ENCODE assay signal across 23 cellular contexts in the genomic region with DNA sequence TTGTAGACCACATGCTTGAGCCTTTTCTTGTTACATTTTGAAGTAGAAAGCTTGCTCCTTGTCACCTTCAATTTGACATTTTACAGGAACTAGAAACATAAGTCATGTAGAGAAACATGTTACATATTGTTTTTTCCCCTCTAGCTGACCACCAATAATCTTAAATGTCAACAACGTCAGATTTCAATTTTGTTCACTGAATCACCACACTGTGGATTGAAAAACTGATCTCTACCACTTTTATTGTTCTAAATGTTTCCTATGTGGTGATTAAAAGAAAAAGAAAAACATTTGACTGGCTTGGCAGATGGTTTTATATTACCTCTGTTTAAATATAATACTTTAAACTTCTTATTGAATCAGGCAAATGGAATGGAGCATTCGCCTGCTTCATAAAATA.
DNase-seq lines count a peak whose midpoint lies in the region; ATAC-seq and TF ChIP-seq lines count a peak whose summit lies in the region.
"Had no signal": no experiment of that assay in that cellular context is flagged by ENCODE, and none has a peak within 500 bp of the region (broad histone marks: within the 10 kb centered on the region; RNA-seq: fewer than 3 reads in every experiment).

No MANE protein-coding gene starts in this region.

- H3K4me1 Mint-ChIP-seq in chondrocyte (ENCODE audit: low read depth): peaks cover 31% of the 10 kb centered on the region
- H3K4me1 Mint-ChIP-seq in CD8-positive, alpha-beta memory T cell: peaks cover 0 to 3% (median 0%) of the 10 kb centered on the region in 3 donors
- H3K4me1 Mint-ChIP-seq: activated naive CD8-positive, alpha-beta T cell treated with anti-CD3 and anti-CD28 coated beads, Interleukin-2, amount 10 ng/mL, durations not matched to agents 7 days and 5 days; CD4-positive, CD25-positive, alpha-beta regulatory T cell; IgD-negative memory B cell had no signal

- DNase-seq in AG09309 (ENCODE audit: low read depth): peak; percentile 39
- DNase-seq in M059J (ENCODE audit: low read depth): peak; percentile 69
- DNase-seq in chondrocyte (ENCODE audit: low spot score): no peak
- DNase-seq in hepatocyte (ENCODE audit: low spot score): peak; percentile 5
- no peak for DNase-seq in NCI-H187 (lab: John Stamatoyannopoulos, UW)
- no peak for DNase-seq in CD8-positive, alpha-beta memory T cell
- DNase-seq in NCI-H2107 (lab: John Stamatoyannopoulos, UW): no peak
- DNase-seq: activated naive CD8-positive, alpha-beta T cell treated with anti-CD3 and anti-CD28 coated beads, Interleukin-2, amount 10 ng/mL, durations not matched to agents 7 days and 5 days; CD4-positive, CD25-positive, alpha-beta regulatory T cell; central memory CD4-positive, alpha-beta T cell; effector CD8-positive, alpha-beta T cell; foreskin keratinocyte; mesendoderm; NCI-H2029; NCI-H524; Right ventricle myocardium superior; small intestine; stimulated activated CD4-positive, alpha-beta T cell treated with anti-CD3 and anti-CD28 coated beads, Interleukin-4, amount 100 ng/mL, for 4 hours; T-helper 2 cell had no signal

- no peaks in the 10 kb centered on the region for H3K27me3 Mint-ChIP-seq in chondrocyte (ENCODE audit: low read depth)
- peaks cover 0 to 3% of the 10 kb centered on the region in 2 donors for H3K27me3 Mint-ChIP-seq in CD8-positive, alpha-beta memory T cell
- H3K27me3 Mint-ChIP-seq: activated naive CD8-positive, alpha-beta T cell treated with anti-CD3 and anti-CD28 coated beads, Interleukin-2, amount 10 ng/mL, durations not matched to agents 7 days and 5 days; CD4-positive, CD25-positive, alpha-beta regulatory T cell; IgD-negative memory B cell; natural killer cell treated with Interleukin-12 subunit alpha and Interleukin-12 subunit beta and Interleukin-15 and Interleukin-18, amount 100 ng/mL, for 72 hours had no signal

- no peaks in the 10 kb centered on the region for H3K36me3 ChIP-seq in hepatocyte (replicated peaks; ENCODE audit: insufficient read depth, low read depth)
- no peaks in the 10 kb centered on the region for H3K36me3 ChIP-seq in CD8-positive, alpha-beta memory T cell (ENCODE audit: insufficient read depth, low read length)

- H3K4me3 ChIP-seq in AG09309 (ENCODE audit: control insufficient read depth, low read depth, low read length) (no peak overlapping the region), hepatocyte (no peak overlapping the region)
- H3K4me3 ChIP-seq in CD8-positive, alpha-beta memory T cell (ENCODE audit: low read length): no peak overlapping the region

- WGBS in hepatocyte (ENCODE audit: low lambda C conversion rate, missing lambda C conversion rate): 69% methylated on average over 2 of the region's 2 CpGs

- no peak for ATAC-seq in GM21723 (IDR thresholded peaks at IDR 0.05; ENCODE audit: unreplicated experiment)
- ATAC-seq: activated CD4-positive, CD25-positive, alpha-beta regulatory T cell treated with anti-CD3 and anti-CD28 coated beads, Interleukin-2, amount 50 U/mL, for 24 hours; foreskin keratinocyte; natural killer cell treated with Interleukin-12 subunit alpha and Interleukin-12 subunit beta and Interleukin-15 and Interleukin-18, amount 100 ng/mL, for 72 hours had no signal

- peaks cover 11% of the 10 kb centered on the region for H3K9me3 Mint-ChIP-seq in chondrocyte (ENCODE audit: low read depth)
- no peaks in the 10 kb centered on the region for H3K9me3 Mint-ChIP-seq in CD8-positive, alpha-beta memory T cell
- H3K9me3 Mint-ChIP-seq: activated naive CD8-positive, alpha-beta T cell treated with anti-CD3 and anti-CD28 coated beads, Interleukin-2, amount 10 ng/mL, durations not matched to agents 7 days and 5 days; natural killer cell treated with Interleukin-12 subunit alpha and Interleukin-12 subunit beta and Interleukin-15 and Interleukin-18, amount 100 ng/mL, for 72 hours had no signal

- H3K79me2 ChIP-seq in hepatocyte: no peaks in the 10 kb centered on the region

- POLR2A ChIA-PET in CD8-positive, alpha-beta memory T cell (lab: Charles Lee): no interaction called here

- H3K9me2 ChIP-seq in hepatocyte (replicated peaks; ENCODE audit: insufficient read depth): no peaks in the 10 kb centered on the region

- H3K36me3 Mint-ChIP-seq in chondrocyte (ENCODE audit: low read depth): no peaks in the 10 kb centered on the region
- no peaks in the 10 kb centered on the region for H3K36me3 Mint-ChIP-seq in CD8-positive, alpha-beta memory T cell
- H3K36me3 Mint-ChIP-seq: activated naive CD8-positive, alpha-beta T cell treated with anti-CD3 and anti-CD28 coated beads, Interleukin-2, amount 10 ng/mL, durations not matched to agents 7 days and 5 days; CD4-positive, CD25-positive, alpha-beta regulatory T cell; IgD-negative memory B cell; natural killer cell treated with Interleukin-12 subunit alpha and Interleukin-12 subunit beta and Interleukin-15 and Interleukin-18, amount 100 ng/mL, for 72 hours had no signal

- H3K27ac ChIP-seq in hepatocyte: no peak overlapping the region
- no peak overlapping the region for H3K27ac ChIP-seq in CD8-positive, alpha-beta memory T cell (ENCODE audit: low read depth, low read length)
- H3K27ac ChIP-seq: foreskin keratinocyte had no signal

- CTCF ChIA-PET in CD8-positive, alpha-beta memory T cell (lab: Charles Lee): no interaction called here

- no peaks in the 10 kb centered on the region for H3K27me3 ChIP-seq in hepatocyte
- H3K27me3 ChIP-seq in CD8-positive, alpha-beta memory T cell (ENCODE audit: insufficient read depth, low read length, poor library complexity, severe bottlenecking): no peaks in the 10 kb centered on the region
- H3K27me3 ChIP-seq: foreskin keratinocyte had no signal

- H4K20me1 ChIP-seq in hepatocyte (ENCODE audit: insufficient read depth, poor library complexity, severe bottlenecking): no peaks in the 10 kb centered on the region

- no peak overlapping the region for H3K4me2 ChIP-seq in hepatocyte

- no peak overlapping the region for H2AFZ ChIP-seq in hepatocyte

- peak overlapping the region; percentile 89 for H3K27ac Mint-ChIP-seq in chondrocyte (ENCODE audit: unreplicated experiment)
- H3K27ac Mint-ChIP-seq in CD8-positive, alpha-beta memory T cell: no peak overlapping the region
- H3K27ac Mint-ChIP-seq: activated naive CD8-positive, alpha-beta T cell treated with anti-CD3 and anti-CD28 coated beads, Interleukin-2, amount 10 ng/mL, durations not matched to agents 7 days and 5 days; CD4-positive, CD25-positive, alpha-beta regulatory T cell; IgD-negative memory B cell; natural killer cell treated with Interleukin-12 subunit alpha and Interleukin-12 subunit beta and Interleukin-15 and Interleukin-18, amount 100 ng/mL, for 72 hours had no signal

- no peak for TF ChIP-seq CTCF in AG09309 (IDR thresholded peaks at IDR 0.05; ENCODE audit: control insufficient read depth, insufficient read depth, low read depth, low read length, missing control alignments)
- TF ChIP-seq CTCF in chondrocyte (IDR thresholded peaks at IDR 0.05): no peak
- no peak for TF ChIP-seq CTCF in hepatocyte (IDR thresholded peaks at IDR 0.05; ENCODE audit: poor library complexity)

- H3K4me3 Mint-ChIP-seq in chondrocyte (ENCODE audit: unreplicated experiment): no peak overlapping the region
- H3K4me3 Mint-ChIP-seq in CD8-positive, alpha-beta memory T cell: no peak overlapping the region
- H3K4me3 Mint-ChIP-seq: activated naive CD8-positive, alpha-beta T cell treated with anti-CD3 and anti-CD28 coated beads, Interleukin-2, amount 10 ng/mL, durations not matched to agents 7 days and 5 days; CD4-positive, CD25-positive, alpha-beta regulatory T cell; IgD-negative memory B cell; natural killer cell treated with Interleukin-12 subunit alpha and Interleukin-12 subunit beta and Interleukin-15 and Interleukin-18, amount 100 ng/mL, for 72 hours had no signal

- H3K4me1 ChIP-seq in hepatocyte (ENCODE audit: insufficient read depth): no peaks in the 10 kb centered on the region
- no peaks in the 10 kb centered on the region for H3K4me1 ChIP-seq in CD8-positive, alpha-beta memory T cell (ENCODE audit: insufficient read depth, low read length)
- H3K4me1 ChIP-seq: foreskin keratinocyte had no signal

- H3K9me3 ChIP-seq in hepatocyte (ENCODE audit: low read depth): no peaks in the 10 kb centered on the region
- H3K9me3 ChIP-seq in CD8-positive, alpha-beta memory T cell (ENCODE audit: low read length): no peaks in the 10 kb centered on the region

Comparison
In these comparisons a context has a peak if more than half of its experiments do, and no peak if none do; other contexts are left out.
1. DNase-seq: peak in AG09309 (single experiment), M059J (single experiment) and hepatocyte (single experiment); none in chondrocyte (single experiment), NCI-H187 (0 of 2), CD8-positive, alpha-beta memory T cell (0 of 5) and NCI-H2107 (single experiment).